Comparison of ENCODE assay signal across 9 cellular contexts in genomic region chr11:94897330-94897768, GRCh38.
DNase-seq lines count a peak whose midpoint lies in the region; ATAC-seq and TF ChIP-seq lines count a peak whose summit lies in the region.
"Had no signal": no experiment of that assay in that cellular context is flagged by ENCODE, and none has a peak within 500 bp of the region (broad histone marks: within the 10 kb centered on the region; RNA-seq: fewer than 3 reads in every experiment).

No MANE protein-coding gene starts in this region.

- no peak overlapping the region for H3K56ac ChIP-seq in IMR-90 (ENCODE audit: extremely low read depth, insufficient read depth, low read length)

- H4K20me1 ChIP-seq in IMR-90 (ENCODE audit: insufficient read depth, low read length) = 0 out of 2 replicates have a peak, but pooled peaks cover 5% of the 10 kb centered on the region

- intact Hi-C loops in CD14-positive monocyte (cut with micrococcal nuclease) (loop anchor here (2.0 kb wide), 1 partner anchor 275 kb away; no protein-coding TSS in a partner anchor), IMR-90 (cut with micrococcal nuclease) (loop anchor here (1.0 to 10.0 kb wide), 2 partner anchors 274 to 1527 kb away; no protein-coding TSS in a partner anchor)

- no peak overlapping the region for H4K8ac ChIP-seq in IMR-90 (ENCODE audit: low read depth in 2 of 2, low read length in 2 of 2)

- no peak overlapping the region for H2BK120ac ChIP-seq in IMR-90 (ENCODE audit: low read depth, low read length)

- H3K36me3 ChIP-seq in IMR-90 (ENCODE audit: control insufficient read depth, insufficient read depth, low read length) (peaks cover 9% of the 10 kb centered on the region), kidney epithelial cell (ENCODE audit: control insufficient read depth, insufficient read depth, low read length) (no peaks in the 10 kb centered on the region)

- H3K14ac ChIP-seq in IMR-90 (replicated peaks; ENCODE audit: low read depth, low read length) = no peak overlapping the region

- ATAC-seq in GM18858 (IDR thresholded peaks at IDR 0.05; ENCODE audit: unreplicated experiment) (peak; percentile 51), IMR-90 (ENCODE audit: low read depth) (peak; percentile 83), HG03280 (IDR thresholded peaks at IDR 0.05; ENCODE audit: unreplicated experiment) (no peak)
- ATAC-seq: naive thymus-derived CD8-positive, alpha-beta T cell had no signal

- TF ChIP-seq POLR2A in IMR-90 (IDR thresholded peaks at IDR 0.05; ENCODE audit: low read depth, low read length) = no peak

- no peak overlapping the region for H2BK15ac ChIP-seq in IMR-90 (ENCODE audit: low read depth, low read length)

- TF ChIP-seq CTCF in CD14-positive monocyte (IDR thresholded peaks at IDR 0.05) (peak; percentile 96), IMR-90 (conservative IDR thresholded peaks at IDR 0.05; ENCODE audit: low read depth, low read length) (peak; percentile 77), brain (conservative IDR thresholded peaks at IDR 0.05) (peak; percentile 84 to 90), kidney epithelial cell (IDR thresholded peaks at IDR 0.05; ENCODE audit: insufficient read depth, low read length, poor library complexity, severe bottlenecking) (peak; percentile 82)

- H3K4me1 ChIP-seq in IMR-90 (ENCODE audit: control insufficient read depth, insufficient read depth, low read length) = peaks cover 4% of the 10 kb centered on the region; the same call in 1 of the 2 replicates

- H3K4me2 ChIP-seq in IMR-90 (ENCODE audit: low read depth, low read length) = no peak overlapping the region

- H3K23ac ChIP-seq in IMR-90 (ENCODE audit: low read depth, low read length) = no peak overlapping the region

- no peak overlapping the region for H4K91ac ChIP-seq in IMR-90 (ENCODE audit: insufficient read depth, low read depth, low read length)

- no peak overlapping the region for H2AK9ac ChIP-seq in IMR-90 (replicated peaks; ENCODE audit: low read depth, low read length, poor library complexity)

- CTCF ChIA-PET in IMR-90 (lab: Yijun Ruan, JAX) = interaction anchor here (0.7 to 2.2 kb wide), 7 partner anchors 11 to 274 kb away, joined by 3 to 14 read pairs (median 3); no protein-coding TSS in a partner anchor

- H3K4me1 Mint-ChIP-seq in CD14-positive monocyte (peaks cover 2% of the 10 kb centered on the region), brain (no peaks in the 10 kb centered on the region)
- H3K4me1 Mint-ChIP-seq: naive thymus-derived CD8-positive, alpha-beta T cell had no signal

- no CpG with 5 or more reads among the region's 1 CpG for WGBS in IMR-90 (ENCODE audit: extremely low coverage in 2 of 2, insufficient read length in 1 of 2), 2 experiments

- H3K9me3 Mint-ChIP-seq in CD14-positive monocyte = peaks cover 4 to 13% (median 7%) of the 10 kb centered on the region in 7 donors
- H3K9me3 Mint-ChIP-seq in brain = peaks cover 4 to 25% (median 20%) of the 10 kb centered on the region in 5 experiments

- H2AK5ac ChIP-seq in IMR-90 (ENCODE audit: low read depth, low read length) = no peak overlapping the region

- in situ Hi-C loops in IMR-90 (cut with MboI; ENCODE audit: low sequenced_read_pairs) = no loop called here

- H3K36me3 Mint-ChIP-seq in CD14-positive monocyte (peaks cover 0 to 7% of the 10 kb centered on the region in 2 donors), brain (peaks cover 19% of the 10 kb centered on the region)

- peaks cover 0 to 19% of the 10 kb centered on the region in 2 experiments; a peak in 2 of 4 replicates for H3K79me1 ChIP-seq in IMR-90 (ENCODE audit: low read depth in 1 of 2, low read length in 2 of 2)

- BruUV-seq in IMR-90 (replicated peaks; lab: Mats Ljungman, UMichigan) = no TSS peak

- H2AFZ ChIP-seq in IMR-90 (replicated peaks; ENCODE audit: low read length, poor library complexity) = no peak overlapping the region

- no peak overlapping the region for H3K9ac ChIP-seq in IMR-90 (ENCODE audit: low read depth, low read length)

- no peak overlapping the region for H2BK20ac ChIP-seq in IMR-90 (ENCODE audit: low read depth, low read length)

- no peak overlapping the region for H3K4me3 Mint-ChIP-seq in CD14-positive monocyte
- no peak overlapping the region for H3K4me3 Mint-ChIP-seq in brain
- H3K4me3 Mint-ChIP-seq: naive thymus-derived CD8-positive, alpha-beta T cell had no signal

- no peak overlapping the region for H3K27ac Mint-ChIP-seq in CD14-positive monocyte
- peak overlapping the region in 4 of 5 experiments; percentile 5 to 71 (median 51) for H3K27ac Mint-ChIP-seq in brain

- H3K18ac ChIP-seq in IMR-90 (ENCODE audit: low read depth, low read length) = no peak overlapping the region

- dilution Hi-C loops in IMR-90 (cut with HindIII; ENCODE audit: low sequenced_read_pairs, unreplicated experiment) = no loop called here

- H3K27me3 Mint-ChIP-seq in CD14-positive monocyte (ENCODE audit: low read depth in 3 of 3) (no peaks in the 10 kb centered on the region), brain (peaks cover 3% of the 10 kb centered on the region)

- H2BK5ac ChIP-seq in IMR-90 (ENCODE audit: low read depth, low read length, poor library complexity, severe bottlenecking) = no peak overlapping the region

- peaks cover 14% of the 10 kb centered on the region for H3K9me3 ChIP-seq in IMR-90 (ENCODE audit: control insufficient read depth, insufficient read depth, low read length)

- POLR2A ChIA-PET in IMR-90 (lab: Charles Lee; ENCODE audit: unreplicated experiment) = no interaction called here

- H3K9me1 ChIP-seq in IMR-90 (ENCODE audit: insufficient read depth, low read length) = no peaks in the 10 kb centered on the region

- peak overlapping the region; percentile 29; the same call in 1 of the 2 replicates for H3K4ac ChIP-seq in IMR-90 (ENCODE audit: low read depth, low read length)

- TF ChIP-seq RAD21 in IMR-90 (IDR thresholded peaks at IDR 0.05; ENCODE audit: low read length) = peak; percentile 77

- no peak overlapping the region for H4K5ac ChIP-seq in IMR-90 (ENCODE audit: low read depth, low read length)

- no peak overlapping the region for H3K27ac ChIP-seq in IMR-90 (ENCODE audit: insufficient read depth, low read length)

- no peak overlapping the region for H3K4me3 ChIP-seq in IMR-90 (ENCODE audit: insufficient read depth, low read depth, low read length)
- no peak overlapping the region for H3K4me3 ChIP-seq in kidney epithelial cell (ENCODE audit: low read depth, low read length)

- no peak for DNase-seq in CD14-positive monocyte (ENCODE audit: low spot score)
- DNase-seq in IMR-90 = peak; percentile 45
- DNase-seq in RKO (ENCODE audit: low spot score) = peak; percentile 60
- DNase-seq in kidney epithelial cell (ENCODE audit: low read depth) = no peak
- DNase-seq in stimulated activated CD4-positive, alpha-beta T cell treated with anti-CD3 and anti-CD28 coated beads, Interleukin-4, amount 100 ng/mL, for 4 hours = peak; percentile 8 to 14

- H3K27me3 ChIP-seq in IMR-90 (ENCODE audit: control insufficient read depth, insufficient read depth, low read length) (no peaks in the 10 kb centered on the region), kidney epithelial cell (ENCODE audit: control insufficient read depth, insufficient read depth, low read length) (no peaks in the 10 kb centered on the region)

TF ChIP-seq in IMR-90, 13 proteins besides CTCF, POLR2A, EP300 and RAD21:
- TF ChIP-seq SMC3 (IDR thresholded peaks at IDR 0.05; ENCODE audit: low read depth, low read length) (peak; percentile 71), FOS (IDR thresholded peaks at IDR 0.05; ENCODE audit: low read depth, low read length) (no peak)

Comparison
In these comparisons a context has a peak if more than half of its experiments do, and no peak if none do; other contexts are left out.
1. DNase-seq: peak in IMR-90 (single experiment), RKO (single experiment) and stimulated activated CD4-positive, alpha-beta T cell treated with anti-CD3 and anti-CD28 coated beads, Interleukin-4, amount 100 ng/mL, for 4 hours (2 of 2); none in CD14-positive monocyte (single experiment) and kidney epithelial cell (single experiment).
2. H3K27ac Mint-ChIP-seq: peak in brain (4 of 5); none in CD14-positive monocyte (0 of 7).
3. Peak in every context shown above with its lines, with median percentiles within 50 percentile points of each other: CTCF ChIP-seq.